ENCODE assay signal across 8 cellular contexts in the genomic region with DNA sequence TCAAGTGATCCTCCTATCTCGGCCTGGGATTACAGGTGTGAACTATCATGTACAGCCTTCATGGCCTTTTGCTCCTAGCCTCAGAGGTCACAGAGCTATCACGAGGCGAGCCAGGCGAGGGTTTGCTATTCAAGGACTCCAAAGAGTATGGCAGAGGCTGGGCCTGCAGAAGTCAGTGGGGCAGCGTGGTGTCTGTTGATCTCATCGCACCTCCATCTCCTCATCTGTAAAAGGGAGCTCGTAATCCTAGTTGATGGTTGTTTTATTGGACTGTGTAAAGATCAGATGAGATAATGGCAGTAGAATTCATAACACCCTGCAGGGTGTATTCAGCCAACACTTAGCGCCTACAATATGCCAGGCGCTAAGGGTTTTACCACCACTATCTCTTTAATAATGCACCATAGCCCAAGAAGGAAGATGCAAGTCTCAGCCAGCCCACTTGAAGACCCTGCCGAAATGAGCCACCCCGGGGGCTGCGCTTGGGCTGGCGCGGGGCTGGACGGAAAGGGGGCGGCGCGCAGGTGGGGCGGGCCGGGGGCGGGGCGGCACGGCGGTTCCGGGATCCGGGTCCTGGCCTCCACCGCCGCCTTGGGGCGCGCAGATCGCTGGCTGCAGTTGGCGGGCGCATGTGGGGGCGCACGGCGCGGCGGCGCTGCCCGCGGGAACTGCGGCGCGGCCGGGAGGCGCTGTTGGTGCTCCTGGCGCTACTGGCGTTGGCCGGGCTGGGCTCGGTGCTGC. TPM values are rescaled to one million over a fixed set of nuclear protein-coding genes. Genes with fewer than 3 reads are reported as not detected.
DNase-seq lines count a peak whose midpoint lies in the region; ATAC-seq and TF ChIP-seq lines count a peak whose summit lies in the region.

Gene GALNT12, plus strand, starts transcription at position 601 of the 741 bp plus-strand sequence. Its CDS starts 29 bp downstream, at position 630.

- POLR2A ChIA-PET in activated B cell treated with CpG ODN at 0.5 μM for 24 hours (lab: Charles Lee) = interaction anchor here (1.3 kb wide), 1 partner anchor 14 kb away, joined by 3 read pairs; no protein-coding TSS in a partner anchor

- no peak within 1 kb of the TSS for H2BK5ac ChIP-seq in mesenchymal stem cell (ENCODE audit: low read depth, low read length, poor library complexity, severe bottlenecking)

- peaks cover 0 to 44% of the 10 kb centered on the region in 2 experiments for H3K27me3 ChIP-seq in mesenchymal stem cell (ENCODE audit: control insufficient read depth in 1 of 2, insufficient read depth in 1 of 2, low read length in 2 of 2)

- TF ChIP-seq POLR2A in GM18505 (IDR thresholded peaks at IDR 0.05; ENCODE audit: borderline replicate concordance, extremely low read depth, insufficient read depth, insufficient read length) = peak; percentile 14

- DNase-seq in activated B cell treated with CpG ODN at 0.5 μM for 24 hours (peak; percentile 43), coronary artery (ENCODE audit: low spot score) (no peak), mesenchymal stem cell (no peak), epidermal melanocyte (ENCODE audit: insufficient read length, low spot score) (no peak)
- DNase-seq in stimulated activated CD8-positive, alpha-beta memory T cell treated with anti-CD3 and anti-CD28 coated beads, Interleukin-4, amount 100 ng/mL, for 24 hours (ENCODE audit: low read depth) = peak; percentile 51

- no peak for TF ChIP-seq EP300 in Ishikawa (IDR thresholded peaks at IDR 0.05; ENCODE audit: borderline replicate concordance)

- no peak within 1 kb of the TSS for H3K18ac ChIP-seq in mesenchymal stem cell (ENCODE audit: low read depth in 1 of 2, low read length in 2 of 2)

- H3K23ac ChIP-seq in mesenchymal stem cell (ENCODE audit: low read length in 2 of 2) = no peak within 1 kb of the TSS

- peak within 1 kb of the TSS; percentile 21 for H4K8ac ChIP-seq in mesenchymal stem cell (ENCODE audit: low read length)

- peaks cover 15% of the 10 kb centered on the region for H3K27me3 Mint-ChIP-seq in activated B cell treated with CpG ODN at 0.5 μM for 24 hours

- WGBS in mesenchymal stem cell = 18% methylated on average over 18 of the region's 50 CpGs

- peak within 1 kb of the TSS; percentile 18 for H3K27ac Mint-ChIP-seq in activated B cell treated with CpG ODN at 0.5 μM for 24 hours

- no peak within 1 kb of the TSS for H2BK12ac ChIP-seq in mesenchymal stem cell (ENCODE audit: low read length in 2 of 2)

- H3K27ac ChIP-seq in coronary artery (no peak within 1 kb of the TSS), mesenchymal stem cell (ENCODE audit: low read length, poor library complexity, severe bottlenecking) (no peak within 1 kb of the TSS)

- no peak within 1 kb of the TSS for H2BK120ac ChIP-seq in mesenchymal stem cell (ENCODE audit: low read depth, low read length)

- CTCF ChIA-PET in activated B cell treated with CpG ODN at 0.5 μM for 24 hours (lab: Charles Lee) = interaction anchor here (0.8 to 1.4 kb wide), 4 partner anchors 9 to 41 kb away, joined by 3 to 4 read pairs (median 3); no protein-coding TSS in a partner anchor

- H3K9me3 ChIP-seq in mesenchymal stem cell (ENCODE audit: control insufficient read depth, low read length) = no peaks in the 10 kb centered on the region

- no peak within 1 kb of the TSS for H4K91ac ChIP-seq in mesenchymal stem cell (ENCODE audit: low read length)

- H3K4me3 ChIP-seq in coronary artery = peak within 1 kb of the TSS; percentile 79
- H3K4me3 ChIP-seq in mesenchymal stem cell (ENCODE audit: insufficient read depth in 1 of 2, low read depth in 1 of 2, low read length in 2 of 2) = peak within 1 kb of the TSS; percentile 75 to 83

- no peak within 1 kb of the TSS for H2BK15ac ChIP-seq in mesenchymal stem cell (ENCODE audit: low read depth, poor library complexity, severe bottlenecking)

- TF ChIP-seq RAD21 in Ishikawa (IDR thresholded peaks at IDR 0.05; ENCODE audit: low read depth) = no peak

- no peak within 1 kb of the TSS for H2AK5ac ChIP-seq in mesenchymal stem cell (ENCODE audit: low read length, severe bottlenecking)

- H2AFZ ChIP-seq in mesenchymal stem cell (ENCODE audit: low read depth, low read length) = peak within 1 kb of the TSS; percentile 46

- H3K79me1 ChIP-seq in mesenchymal stem cell (replicated peaks; ENCODE audit: low read length, poor library complexity, severe bottlenecking) = no peaks in the 10 kb centered on the region

- intact Hi-C loops in activated B cell treated with CpG ODN at 0.5 μM for 24 hours (cut with micrococcal nuclease) = loop anchor here (1.0 kb wide), 1 partner anchor 11 kb away; the partner anchor contains the start of gene ANKS6

- H3K36me3 ChIP-seq in mesenchymal stem cell (ENCODE audit: control insufficient read depth in 1 of 2, insufficient read depth in 2 of 2, low read depth in 1 of 2, low read length in 2 of 2) = no peaks in the 10 kb centered on the region

- H3K36me3 Mint-ChIP-seq in activated B cell treated with CpG ODN at 0.5 μM for 24 hours (ENCODE audit: low read depth) = no peaks in the 10 kb centered on the region

- peak within 1 kb of the TSS; percentile 97 for H3K4me2 ChIP-seq in mesenchymal stem cell (ENCODE audit: low read length, poor library complexity, severe bottlenecking)

- ATAC-seq in GM18505 (IDR thresholded peaks at IDR 0.05; ENCODE audit: unreplicated experiment) = peak; percentile 63
- ATAC-seq in activated B cell treated with CpG ODN at 0.5 μM for 24 hours (ENCODE audit: low read depth) = peak; percentile 84
- ATAC-seq in HG03045 (IDR thresholded peaks at IDR 0.05; ENCODE audit: unreplicated experiment) = no peak

- H3K9ac ChIP-seq in mesenchymal stem cell (ENCODE audit: low read length) = peak within 1 kb of the TSS; percentile 85

- H3K4me1 Mint-ChIP-seq in activated B cell treated with CpG ODN at 0.5 μM for 24 hours = peaks cover 18% of the 10 kb centered on the region

- TF ChIP-seq CTCF in activated B cell treated with CpG ODN at 0.5 μM for 24 hours (IDR thresholded peaks at IDR 0.05) (no peak), coronary artery (IDR thresholded peaks at IDR 0.05) (no peak)

- no peaks in the 10 kb centered on the region for H3K9me3 Mint-ChIP-seq in activated B cell treated with CpG ODN at 0.5 μM for 24 hours

- H3K4ac ChIP-seq in mesenchymal stem cell (ENCODE audit: low read depth in 1 of 2, low read length in 2 of 2) = no peak within 1 kb of the TSS

- H3K14ac ChIP-seq in mesenchymal stem cell (ENCODE audit: low read length in 2 of 2) = no peak within 1 kb of the TSS

- H3K4me1 ChIP-seq in mesenchymal stem cell (ENCODE audit: control insufficient read depth, insufficient read depth, low read depth, low read length) = peaks cover 8% of the 10 kb centered on the region

- peak within 1 kb of the TSS; percentile 86 for H3K4me3 Mint-ChIP-seq in activated B cell treated with CpG ODN at 0.5 μM for 24 hours

TF ChIP-seq in Ishikawa, 13 proteins besides CTCF, POLR2A, EP300 and RAD21:
- no peak for TF ChIP-seq TCF12 (IDR thresholded peaks at IDR 0.05; ENCODE audit: low read depth)
- TF ChIP-seq, protein P1, sequence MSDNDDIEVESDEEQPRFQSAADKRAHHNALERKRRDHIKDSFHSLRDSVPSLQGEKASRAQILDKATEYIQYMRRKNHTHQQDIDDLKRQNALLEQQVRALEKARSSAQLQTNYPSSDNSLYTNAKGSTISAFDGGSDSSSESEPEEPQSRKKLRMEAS (IDR thresholded peaks at IDR 0.05) = peak; percentile 35; the same call in 1 of the 2 replicates

RNA-seq across cellular contexts. Expression of gene GALNT12, which starts in this region (rescaled TPM):
- 2.0 and 2.5 TPM in 2 replicates for total RNA-seq in activated B cell treated with CpG ODN at 0.5 μM for 24 hours
- polyA plus RNA-seq in mesenchymal stem cell (2013, experiment 1 of 2) = 0.68 TPM
- 0.67 TPM for polyA plus RNA-seq in mesenchymal stem cell (2013, experiment 2 of 2)

Comparison
In these comparisons a context has a peak if more than half of its experiments do, and no peak if none do; other contexts are left out.
1. DNase-seq: peak in activated B cell treated with CpG ODN at 0.5 μM for 24 hours (single experiment) and stimulated activated CD8-positive, alpha-beta memory T cell treated with anti-CD3 and anti-CD28 coated beads, Interleukin-4, amount 100 ng/mL, for 24 hours (single experiment); none in coronary artery (single experiment), mesenchymal stem cell (single experiment) and epidermal melanocyte (single experiment).